In the genomic region with DNA sequence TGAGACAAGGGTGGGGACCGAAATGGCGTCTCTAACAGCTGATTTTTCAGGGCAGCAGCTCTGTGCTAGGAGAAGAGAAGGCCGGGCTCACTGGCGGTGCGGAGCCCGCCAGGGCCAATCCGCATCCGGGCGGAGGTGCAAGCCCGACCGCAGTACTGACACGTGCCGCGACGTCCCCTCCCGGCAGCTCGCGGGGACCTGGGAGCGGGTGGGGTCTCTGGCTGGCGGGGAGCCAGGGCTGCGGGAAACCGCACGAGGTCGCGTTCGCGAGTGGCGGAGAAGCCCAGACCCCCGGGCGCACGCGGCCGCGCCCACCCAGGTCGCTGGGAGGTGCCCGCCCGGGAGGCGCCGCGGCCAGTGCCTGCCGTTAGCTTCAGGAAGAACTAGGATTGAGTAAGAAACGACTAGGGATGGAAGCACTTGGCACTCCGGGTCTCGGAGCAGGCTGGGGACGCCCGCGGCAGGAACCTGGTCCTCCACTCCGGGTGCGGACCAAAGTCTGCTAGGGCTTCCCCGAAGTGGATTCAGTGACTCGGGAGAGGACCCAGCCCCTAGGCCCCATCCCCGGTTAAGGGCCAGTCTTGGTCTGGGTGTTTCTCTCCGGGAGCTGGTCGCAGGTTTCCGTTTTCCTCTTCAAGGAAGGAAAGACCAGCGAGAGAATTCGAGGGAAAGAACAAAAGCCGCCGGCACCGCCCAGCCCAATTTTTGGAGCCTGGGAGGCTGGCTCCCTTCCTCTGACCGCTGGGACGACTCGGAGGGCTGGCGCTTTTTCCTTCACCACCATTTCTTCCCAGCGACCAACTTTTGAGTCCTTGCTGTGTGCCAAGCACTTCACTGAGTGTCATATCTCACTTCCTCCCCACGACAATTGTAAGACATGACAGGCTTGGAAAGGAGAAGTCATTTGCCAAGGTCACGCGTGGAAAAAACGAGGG, we compare ENCODE assay signal across 8 cellular contexts. TPM values are rescaled to one million over a fixed set of nuclear protein-coding genes. Genes with fewer than 3 reads are reported as not detected.
DNase-seq lines count a peak whose midpoint lies in the region; ATAC-seq, FAIRE-seq and TF ChIP-seq lines count a peak whose summit lies in the region.

No MANE protein-coding gene starts in this region.

- H3K27me3 Mint-ChIP-seq in neural progenitor cell (ENCODE audit: insufficient read depth, low read depth): peaks cover 9% of the 10 kb centered on the region

- no peaks in the 10 kb centered on the region for H3K79me2 ChIP-seq in neural progenitor cell (ENCODE audit: low read depth)

- H4K20me1 ChIP-seq in neural progenitor cell (ENCODE audit: low read depth): no peaks in the 10 kb centered on the region

- H3K27ac ChIP-seq in neural progenitor cell: no peak overlapping the region
- H3K27ac ChIP-seq in urinary bladder (ENCODE audit: low read depth): peak overlapping the region; percentile 30

- no peak for TF ChIP-seq CTCF in neural progenitor cell (IDR thresholded peaks at IDR 0.05)

- WGBS in urinary bladder: 2% methylated on average over 69 of the region's 69 CpGs

- H3K27me3 ChIP-seq in NT2/D1 (ENCODE audit: insufficient read depth, insufficient read length) (peaks cover 11% of the 10 kb centered on the region), neural progenitor cell (peaks cover 36% of the 10 kb centered on the region)

- H3K9me3 ChIP-seq in NT2/D1 (ENCODE audit: insufficient read depth, low read length): no peaks in the 10 kb centered on the region
- H3K9me3 ChIP-seq in neural progenitor cell (ENCODE audit: low read depth): no peaks in the 10 kb centered on the region

- H3K36me3 ChIP-seq in NT2/D1 (ENCODE audit: insufficient read depth, insufficient read length, low read length): no peaks in the 10 kb centered on the region
- no peaks in the 10 kb centered on the region for H3K36me3 ChIP-seq in neural progenitor cell
- no peaks in the 10 kb centered on the region for H3K36me3 ChIP-seq in urinary bladder (ENCODE audit: insufficient read depth)

- peaks cover 37% of the 10 kb centered on the region for H3F3A ChIP-seq in neural progenitor cell (ENCODE audit: low read depth)

- TF ChIP-seq POLR2A in GM12892 (IDR thresholded peaks at IDR 0.05; ENCODE audit: low read depth, low read length): no peak

- H3K4me1 ChIP-seq in NT2/D1 (ENCODE audit: insufficient read depth, insufficient read length) (peaks cover 10% of the 10 kb centered on the region), neural progenitor cell (peaks cover 30% of the 10 kb centered on the region), urinary bladder (ENCODE audit: insufficient read depth) (no peaks in the 10 kb centered on the region)

- DNase-seq in GM12892 (ENCODE audit: insufficient read length) (no peak), NT2/D1 (ENCODE audit: low read depth, low spot score) (peak; percentile 63), glomerular visceral epithelial cell (ENCODE audit: extremely low spot score) (peak; percentile 25), neural progenitor cell (ENCODE audit: low spot score) (peak; percentile 70), NCI-H2081 treated with DMSO at 0.1 percent for 48 hours (lab: John Stamatoyannopoulos, UW) (no peak)
- peak; percentile 45 for DNase-seq in activated naive CD4-positive, alpha-beta T cell treated with Interleukin-2 at 50 U/mL for 16 hours

- peak overlapping the region; percentile 95 for H2AFZ ChIP-seq in neural progenitor cell (replicated peaks)

- no peaks in the 10 kb centered on the region for H3K36me3 Mint-ChIP-seq in neural progenitor cell

- H3K4me2 ChIP-seq in neural progenitor cell: peak overlapping the region; percentile 96

- H3K9ac ChIP-seq in NT2/D1 (ENCODE audit: insufficient read length, low read depth) (peak overlapping the region; percentile 91), neural progenitor cell (no peak overlapping the region)

- peak overlapping the region; percentile 83 for H3K4me3 ChIP-seq in NT2/D1 (ENCODE audit: insufficient read length, low read depth)
- peak overlapping the region; percentile 64 for H3K4me3 ChIP-seq in neural progenitor cell
- H3K4me3 ChIP-seq in urinary bladder (ENCODE audit: low read depth, low read length): peak overlapping the region; percentile 42

- H3K4me3 Mint-ChIP-seq in neural progenitor cell: peak overlapping the region; percentile 76

- H3K4me1 Mint-ChIP-seq in neural progenitor cell: peaks cover 61% of the 10 kb centered on the region

- FAIRE-seq in GM12892 (lab: Jason Lieb, UNC): peak; percentile 68

- ATAC-seq in GM19397 (IDR thresholded peaks at IDR 0.05; ENCODE audit: unreplicated experiment): no peak

- H3K9me3 Mint-ChIP-seq in neural progenitor cell: no peaks in the 10 kb centered on the region

- peak overlapping the region; percentile 10 for H3K27ac Mint-ChIP-seq in neural progenitor cell

RNA-seq across cellular contexts. Expression of a gene that starts 16.7 kb away (rescaled TPM):
- 335 TPM for polyA plus RNA-seq in GM12892 (2012; ENCODE audit: missing spikeins)
- total RNA-seq in neural progenitor cell (ENCODE audit: low replicate concordance): 356 and 519 TPM in 2 replicates
- 67.9 TPM for total RNA-seq in urinary bladder
- 49.4 TPM for polyA plus RNA-seq in urinary bladder

RNA-seq across cellular contexts. Expression of a gene that starts 47.4 kb away (rescaled TPM):
- 6.6 TPM for polyA plus RNA-seq in GM12892 (2012; ENCODE audit: missing spikeins)
- total RNA-seq in neural progenitor cell (ENCODE audit: low replicate concordance) (1.1 and 3.7 TPM in 2 replicates), urinary bladder (10.4 TPM)
- polyA plus RNA-seq in urinary bladder: 13.4 TPM

Comparison
In these comparisons a context has a peak if more than half of its experiments do, and no peak if none do; other contexts are left out.
1. DNase-seq: peak in NT2/D1 (single experiment), activated naive CD4-positive, alpha-beta T cell treated with Interleukin-2 at 50 U/mL for 16 hours (single experiment), glomerular visceral epithelial cell (single experiment) and neural progenitor cell (single experiment); none in GM12892 (single experiment) and NCI-H2081 treated with DMSO at 0.1 percent for 48 hours (single experiment).
2. Peak in every context shown above with its lines, with median percentiles within 50 percentile points of each other: H3K4me3 ChIP-seq.